ENCODE assay signal across 29 cellular contexts in the genomic region with DNA sequence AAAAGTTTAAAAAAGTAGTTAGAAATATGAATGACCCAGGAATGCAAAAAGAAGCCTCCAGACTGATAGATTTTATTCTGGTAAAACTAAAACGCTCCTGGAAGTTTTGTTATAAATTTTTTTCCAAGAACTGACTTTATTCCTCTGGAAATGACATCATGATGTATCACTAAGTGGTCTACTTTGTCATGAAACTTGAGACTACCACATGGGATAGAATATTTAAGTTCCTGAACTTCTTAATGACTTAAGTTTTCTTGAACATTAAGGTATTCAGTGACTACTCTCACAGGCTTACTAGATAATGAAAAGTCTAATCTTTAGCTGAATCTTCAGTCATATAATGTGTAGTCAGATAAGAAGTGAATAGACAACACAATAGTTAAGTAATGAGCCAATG.
DNase-seq lines count a peak whose midpoint lies in the region; ATAC-seq, FAIRE-seq and TF ChIP-seq lines count a peak whose summit lies in the region.
"Had no signal": no experiment of that assay in that cellular context is flagged by ENCODE, and none has a peak within 500 bp of the region (broad histone marks: within the 10 kb centered on the region; RNA-seq: fewer than 3 reads in every experiment).

No MANE protein-coding gene starts in this region.

- TF ChIP-seq POLR2A in breast epithelium (IDR thresholded peaks at IDR 0.05): no peak

- peak; percentile 65 for FAIRE-seq in astrocyte (lab: Jason Lieb, UNC)
- no peak for FAIRE-seq in urothelium cell line (lab: Jason Lieb, UNC)

- H3K4me3 Mint-ChIP-seq in MCF 10A (ENCODE audit: unreplicated experiment) (no peak overlapping the region), astrocyte (ENCODE audit: unreplicated experiment) (no peak overlapping the region)
- H3K4me3 Mint-ChIP-seq: activated naive CD4-positive, alpha-beta T cell treated with anti-CD3 and anti-CD28 coated beads, Interleukin-2, amount 50 U/mL, for 24 hours; B cell; neural progenitor cell had no signal

- H3K36me3 Mint-ChIP-seq in MCF 10A (ENCODE audit: insufficient read depth, unreplicated experiment) (no peaks in the 10 kb centered on the region), astrocyte (ENCODE audit: low read depth, unreplicated experiment) (no peaks in the 10 kb centered on the region)
- H3K36me3 Mint-ChIP-seq: activated naive CD4-positive, alpha-beta T cell treated with anti-CD3 and anti-CD28 coated beads, Interleukin-2, amount 50 U/mL, for 24 hours had no signal

- H3K36me3 ChIP-seq in breast epithelium (no peaks in the 10 kb centered on the region), astrocyte (ENCODE audit: insufficient read depth, low read length) (no peaks in the 10 kb centered on the region)
- H3K36me3 ChIP-seq: left lung, neural progenitor cell, SJSA1, spleen, tibial artery had no signal

- BruUV-seq in MCF 10A (replicated peaks; lab: Mats Ljungman, UMichigan): no TSS peak

- TF ChIP-seq CTCF in MCF 10A (IDR thresholded peaks at IDR 0.05; ENCODE audit: unreplicated experiment): no peak
- TF ChIP-seq CTCF in breast epithelium (IDR thresholded peaks at IDR 0.05): no peak
- TF ChIP-seq CTCF in astrocyte (IDR thresholded peaks at IDR 0.05; ENCODE audit: insufficient read depth, low read depth, low read length): no peak

- H3K4me3 ChIP-seq in breast epithelium (no peak overlapping the region), astrocyte (ENCODE audit: insufficient read depth, low read depth, low read length) (no peak overlapping the region)
- H3K4me3 ChIP-seq: heart left ventricle, left lung, neural progenitor cell, PC-9, SJSA1, spleen, tibial artery had no signal

- H3K4me1 Mint-ChIP-seq in MCF 10A (ENCODE audit: insufficient read depth, unreplicated experiment): peaks cover 21% of the 10 kb centered on the region
- H3K4me1 Mint-ChIP-seq in astrocyte (ENCODE audit: low read depth, unreplicated experiment): peaks cover 53% of the 10 kb centered on the region
- H3K4me1 Mint-ChIP-seq: activated naive CD4-positive, alpha-beta T cell treated with anti-CD3 and anti-CD28 coated beads, Interleukin-2, amount 50 U/mL, for 24 hours; B cell; neural progenitor cell had no signal

- H3K9me3 ChIP-seq in breast epithelium: no peaks in the 10 kb centered on the region
- no peaks in the 10 kb centered on the region for H3K9me3 ChIP-seq in astrocyte (ENCODE audit: insufficient read depth, low read depth, low read length)
- H3K9me3 ChIP-seq: heart left ventricle, left lung, SJSA1, tibial artery had no signal

- CTCF ChIA-PET in MCF 10A (lab: Yijun Ruan, JAX): no interaction called here

- intact Hi-C loops in MCF 10A (cut with micrococcal nuclease): no loop called here
- intact Hi-C loops in breast epithelium (cut with DNase I; ENCODE audit: low total_unique reads): no loop called here

- H3K27ac ChIP-seq in breast epithelium: no peak overlapping the region
- H3K27ac ChIP-seq in astrocyte (ENCODE audit: low read depth, low read length): peak overlapping the region; percentile 52
- H3K27ac ChIP-seq: 22Rv1, heart left ventricle, left lung, neural progenitor cell, PC-9, spleen, tibial artery had no signal

- H3K27me3 ChIP-seq in breast epithelium (no peaks in the 10 kb centered on the region), astrocyte (ENCODE audit: insufficient read depth, low read length) (no peaks in the 10 kb centered on the region)
- H3K27me3 ChIP-seq: heart left ventricle, left lung, neural progenitor cell, SJSA1, spleen, tibial artery had no signal

- no peaks in the 10 kb centered on the region for H4K20me1 ChIP-seq in astrocyte (ENCODE audit: insufficient read depth, low read length)

- no peak overlapping the region for H2AFZ ChIP-seq in astrocyte (ENCODE audit: low read depth, low read length)
- H2AFZ ChIP-seq: neural progenitor cell, PC-9 had no signal

- H3K27me3 Mint-ChIP-seq in MCF 10A (ENCODE audit: insufficient read depth, unreplicated experiment): no peaks in the 10 kb centered on the region
- H3K27me3 Mint-ChIP-seq in astrocyte (ENCODE audit: low read depth, unreplicated experiment): no peaks in the 10 kb centered on the region
- H3K27me3 Mint-ChIP-seq: activated naive CD4-positive, alpha-beta T cell treated with anti-CD3 and anti-CD28 coated beads, Interleukin-2, amount 50 U/mL, for 24 hours; B cell had no signal

- POLR2A ChIA-PET in MCF 10A (lab: Yijun Ruan, JAX): no interaction called here

- no peaks in the 10 kb centered on the region for H3K79me2 ChIP-seq in astrocyte (ENCODE audit: insufficient read depth, low read length)

- H3K4me2 ChIP-seq in astrocyte (ENCODE audit: low read length): peak overlapping the region; percentile 61
- H3K4me2 ChIP-seq: neural progenitor cell, PC-9 had no signal

- H3K27ac Mint-ChIP-seq in MCF 10A (ENCODE audit: low read depth, unreplicated experiment) (peak overlapping the region; percentile 21), astrocyte (ENCODE audit: unreplicated experiment) (peak overlapping the region; percentile 96)
- H3K27ac Mint-ChIP-seq: activated naive CD4-positive, alpha-beta T cell treated with anti-CD3 and anti-CD28 coated beads, Interleukin-2, amount 50 U/mL, for 24 hours; B cell; neural progenitor cell had no signal

- no peak for DNase-seq in MCF 10A (ENCODE audit: unreplicated experiment)
- no peak for DNase-seq in breast epithelium (ENCODE audit: low spot score in 2 of 2)
- peak; percentile 78 for DNase-seq in astrocyte (ENCODE audit: low read depth)
- DNase-seq in iris pigment epithelial cell (ENCODE audit: low read depth): peak; percentile 73
- no peak for DNase-seq in urothelium cell line (ENCODE audit: low spot score)
- no peak for DNase-seq in SHP77 treated with DMSO at 0.1 percent for 48 hours (lab: John Stamatoyannopoulos, UW)
- DNase-seq: activated CD4-positive, alpha-beta T cell treated with anti-CD3 and anti-CD28 coated beads, Interleukin-2, amount 50 U/mL, for 1 hour; aorta; cerebellar nuclear complex; DMS53; effector CD8-positive, alpha-beta T cell; heart left ventricle; Kasumi-1; left lung; NCI-H1092 treated with DMSO at 0.1 percent for 48 hours; NCI-H2029; PC-9; spleen; stimulated activated CD4-positive, alpha-beta T cell treated with anti-CD3 and anti-CD28 coated beads, Interleukin-4, amount 100 ng/mL, for 1 hour; stimulated activated naive CD4-positive, alpha-beta T cell treated with Interleukin-2 at 50 U/mL for 16 hours; T-helper 2 cell; tibial artery had no signal

- no peaks in the 10 kb centered on the region for H3K4me1 ChIP-seq in breast epithelium
- peaks cover 34% of the 10 kb centered on the region for H3K4me1 ChIP-seq in astrocyte (ENCODE audit: insufficient read depth, low read length)
- H3K4me1 ChIP-seq: left lung, neural progenitor cell, spleen had no signal

- peak overlapping the region; percentile 15 for H3K9ac ChIP-seq in astrocyte (ENCODE audit: low read length)
- H3K9ac ChIP-seq: neural progenitor cell had no signal

- no peak for ATAC-seq in HG03097 (IDR thresholded peaks at IDR 0.05; ENCODE audit: low FRiP score, unreplicated experiment)
- no peak for ATAC-seq in GM21367 (IDR thresholded peaks at IDR 0.05; ENCODE audit: unreplicated experiment)
- ATAC-seq: heart left ventricle, left lung had no signal

- H3K9me3 Mint-ChIP-seq in MCF 10A (ENCODE audit: unreplicated experiment) (no peaks in the 10 kb centered on the region), astrocyte (ENCODE audit: unreplicated experiment) (no peaks in the 10 kb centered on the region)
- H3K9me3 Mint-ChIP-seq: activated naive CD4-positive, alpha-beta T cell treated with anti-CD3 and anti-CD28 coated beads, Interleukin-2, amount 50 U/mL, for 24 hours; neural progenitor cell had no signal

Comparison
In these comparisons a context has a peak if more than half of its experiments do, and no peak if none do; other contexts are left out.
1. DNase-seq: peak in astrocyte (single experiment) and iris pigment epithelial cell (single experiment); none in MCF 10A (single experiment), breast epithelium (0 of 2), urothelium cell line (single experiment) and SHP77 treated with DMSO at 0.1 percent for 48 hours (single experiment).